ENCODE assay signal across 9 cellular contexts in the genomic region with DNA sequence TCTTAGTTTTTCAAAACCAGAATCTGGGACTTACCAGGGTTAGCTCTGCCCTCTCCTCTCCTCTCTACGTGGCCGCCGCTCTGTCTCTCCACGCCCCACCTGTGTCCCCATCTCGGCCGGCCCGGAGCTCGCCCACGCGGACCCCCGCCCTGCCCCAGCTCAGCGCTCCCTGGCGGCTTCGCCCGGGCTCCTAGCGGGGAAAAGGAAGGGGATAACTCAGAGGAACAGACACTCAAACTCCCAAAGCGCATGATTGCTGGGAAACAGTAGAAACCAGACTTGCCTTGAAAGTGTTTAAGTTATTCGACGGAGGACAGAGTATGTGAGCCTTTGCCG. TPM values are rescaled to one million over a fixed set of nuclear protein-coding genes. Genes with fewer than 3 reads are reported as not detected.
A peak's percentile ranks its signal among the peaks of the same experiment; 100 is the strongest.
DNase-seq lines count a peak whose midpoint lies in the region; ATAC-seq, FAIRE-seq and TF ChIP-seq lines count a peak whose summit lies in the region.
"Had no signal": no experiment of that assay in that cellular context is flagged by ENCODE, and none has a peak within 500 bp of the region (broad histone marks: within the 10 kb centered on the region; RNA-seq: fewer than 3 reads in every experiment).

No MANE protein-coding gene starts in this region.

- H3K4me3 Mint-ChIP-seq in T-helper 17 cell (peak overlapping the region; percentile 93), progenitor cell of endocrine pancreas (ENCODE audit: low read depth) (peak overlapping the region; percentile 34)

- H3K9me3 ChIP-seq in T-helper 17 cell (ENCODE audit: control insufficient read depth, low read length, poor library complexity, severe bottlenecking) (no peaks in the 10 kb centered on the region), H1 (ENCODE audit: insufficient read depth in 2 of 2, low read depth in 1 of 2, low read length in 1 of 2) (peaks cover 0 to 10% of the 10 kb centered on the region in 2 experiments; a peak in 1 of 4 replicates)

- no peak overlapping the region; the same call in 1 of the 2 replicates for H4K8ac ChIP-seq in H1 (ENCODE audit: extremely low read depth, insufficient read depth, low read length)

- peaks cover 88 to 100% (median 95%) of the 10 kb centered on the region in 4 experiments for H3K27me3 ChIP-seq in H1 (replicated peaks in 1 of 4; ENCODE audit: control insufficient read depth in 3 of 4, extremely low read depth in 1 of 4, insufficient read depth in 3 of 4, low read length in 3 of 4)

- no peak for TF ChIP-seq EP300 in H1 (IDR thresholded peaks at IDR 0.05; ENCODE audit: borderline replicate concordance in 1 of 2, low read depth in 2 of 2, low read length in 2 of 2)

- DNase-seq in ELF-1 (ENCODE audit: low read depth, low spot score) (peak; percentile 53), T-helper 17 cell (no peak), H1 (ENCODE audit: low read depth in 1 of 2, low spot score in 2 of 2) (peak in 1 of 2 experiments; percentile 65), progenitor cell of endocrine pancreas (ENCODE audit: low spot score, unreplicated experiment) (no peak), SIG-M5 treated with dmso at 0.1 percent for 504 hours (lab: John Stamatoyannopoulos, UW; ENCODE audit: unreplicated experiment) (no peak), hypothalamus (lab: John Stamatoyannopoulos, UW) (no peak), DMS53 (lab: John Stamatoyannopoulos, UW) (no peak)
- DNase-seq: DND-41 had no signal

- peaks cover 10% of the 10 kb centered on the region; the same call in 1 of the 2 replicates for H3K23me2 ChIP-seq in H1 (ENCODE audit: low read depth, low read length)

- H3K23ac ChIP-seq in H1 (ENCODE audit: insufficient read length): no peak overlapping the region

- peaks cover 0 to 41% (median 25%) of the 10 kb centered on the region in 4 experiments; a peak in 5 of 7 replicates for H3K4me1 ChIP-seq in H1 (replicated peaks in 1 of 4; ENCODE audit: control insufficient read depth in 3 of 4, insufficient read depth in 4 of 4, low read length in 3 of 4)

- H3K27me3 Mint-ChIP-seq in T-helper 17 cell (peaks cover 77% of the 10 kb centered on the region), progenitor cell of endocrine pancreas (peaks cover 84% of the 10 kb centered on the region)

- H3K27ac ChIP-seq in H1 (ENCODE audit: low read depth, low read length): no peak overlapping the region

- peak overlapping the region in 1 of 4 experiments; percentile 55; a peak in 5 of 8 replicates for H3K4me3 ChIP-seq in H1 (ENCODE audit: extremely low read depth in 1 of 4, insufficient read depth in 2 of 4, low read depth in 3 of 4, low read length in 4 of 4)

- no peak for TF ChIP-seq POLR2A in H1 (IDR thresholded peaks at IDR 0.05; ENCODE audit: control extremely low read depth in 1 of 2, low read depth in 2 of 2, low read length in 2 of 2)

- no peak overlapping the region for H4K5ac ChIP-seq in H1 (ENCODE audit: insufficient read length, low read depth, low read length)

- H3K36me3 ChIP-seq in H1 (ENCODE audit: control insufficient read depth in 2 of 4, insufficient read depth in 4 of 4, low read length in 3 of 4): peaks cover 0 to 26% (median 0%) of the 10 kb centered on the region in 4 experiments; a peak in 1 of 8 replicates

- peak overlapping the region; percentile 77 to 80 for H3K4me2 ChIP-seq in H1 (ENCODE audit: insufficient read depth in 1 of 2, low read depth in 2 of 2, low read length in 2 of 2)

- FAIRE-seq in H1 (lab: Jason Lieb, UNC): no peak

- H3K27ac Mint-ChIP-seq in T-helper 17 cell: peak overlapping the region; percentile 21
- peak overlapping the region; percentile 45 for H3K27ac Mint-ChIP-seq in progenitor cell of endocrine pancreas

- no peak for ATAC-seq in T-helper 17 cell
- no peak for ATAC-seq in HG03521 (IDR thresholded peaks at IDR 0.05; ENCODE audit: unreplicated experiment)

- no peak for TF ChIP-seq RAD21 in H1 (IDR thresholded peaks at IDR 0.05 in 1 of 2, conservative IDR thresholded peaks at IDR 0.05 in 1 of 2; ENCODE audit: low read depth in 2 of 2, low read length in 2 of 2)

- H3K4ac ChIP-seq in H1 (replicated peaks; ENCODE audit: insufficient read length, low read depth, low read length): no peak overlapping the region

- H3K9ac ChIP-seq in H1 (replicated peaks in 1 of 4; ENCODE audit: extremely low read depth in 1 of 4, low read depth in 3 of 4, low read length in 3 of 4): no peak overlapping the region

- H2BK15ac ChIP-seq in H1 (ENCODE audit: low read length): no peak overlapping the region

- H3K36me3 Mint-ChIP-seq in T-helper 17 cell (ENCODE audit: low read depth): peaks cover 16% of the 10 kb centered on the region
- H3K36me3 Mint-ChIP-seq in progenitor cell of endocrine pancreas (ENCODE audit: insufficient read depth): no peaks in the 10 kb centered on the region

- H3K56ac ChIP-seq in H1 (replicated peaks; ENCODE audit: insufficient read length, low read depth, low read length): no peak overlapping the region

- no peak overlapping the region for H2BK5ac ChIP-seq in H1 (ENCODE audit: low read depth, low read length)

- H4K20me1 ChIP-seq in H1 (replicated peaks in 1 of 2; ENCODE audit: control insufficient read depth in 1 of 2, insufficient read depth in 2 of 2, low read length in 2 of 2): peaks cover 15 to 31% of the 10 kb centered on the region in 2 experiments

- TF ChIP-seq CTCF in H1 (IDR thresholded peaks at IDR 0.05; ENCODE audit: control extremely low read depth in 1 of 3, insufficient read depth in 1 of 3, low read depth in 1 of 3, low read length in 3 of 3) (no peak), progenitor cell of endocrine pancreas (IDR thresholded peaks at IDR 0.05; ENCODE audit: unreplicated experiment) (no peak)

- POLR2A ChIA-PET in H1 (lab: Charles Lee; ENCODE audit: partially characterized antibody): interaction anchor here (0.6 to 1.2 kb wide), 2 partner anchors 10 to 30 kb away, joined by 3 to 5 read pairs; no protein-coding TSS in a partner anchor

- H3K4me1 Mint-ChIP-seq in T-helper 17 cell (peaks cover 39% of the 10 kb centered on the region), progenitor cell of endocrine pancreas (ENCODE audit: low read depth) (peaks cover 18% of the 10 kb centered on the region)

- H3K79me2 ChIP-seq in H1 (ENCODE audit: control insufficient read depth in 1 of 2, insufficient read depth in 2 of 2, low read length in 2 of 2): no peaks in the 10 kb centered on the region

- H3K14ac ChIP-seq in H1 (ENCODE audit: insufficient read length): no peak overlapping the region

- WGBS in H1 (ENCODE audit: extremely low coverage in 1 of 2, insufficient coverage in 1 of 2, insufficient read length in 1 of 2, insufficient replicate concordance in 2 of 2, low coverage in 1 of 2, low lambda C conversion rate in 2 of 2, missing lambda C conversion rate in 1 of 2), 2 experiments: 8% methylated on average over 20 of the region's 20 CpGs; no CpG with 5 or more reads in 1 of the 2 experiments

- no peak overlapping the region for H2AFZ ChIP-seq in H1 (ENCODE audit: low read length)

- no peak overlapping the region for H2AK5ac ChIP-seq in H1 (ENCODE audit: low read depth, low read length)

- H3K9me3 Mint-ChIP-seq in progenitor cell of endocrine pancreas (ENCODE audit: low read depth): no peaks in the 10 kb centered on the region

- no peaks in the 10 kb centered on the region for H3K79me1 ChIP-seq in H1 (ENCODE audit: low read depth, low read length)

- no peak overlapping the region for H2BK120ac ChIP-seq in H1 (replicated peaks; ENCODE audit: low read depth, low read length)

- H4K91ac ChIP-seq in H1 (replicated peaks; ENCODE audit: insufficient read length, low read length): no peak overlapping the region

- no peak overlapping the region; the same call in 1 of the 2 replicates for H2BK20ac ChIP-seq in H1 (ENCODE audit: low read length)

- H3K18ac ChIP-seq in H1 (ENCODE audit: extremely low read depth, low read length): no peak overlapping the region

- CTCF ChIA-PET in H1 (lab: Charles Lee; ENCODE audit: partially characterized antibody): interaction anchor here (1.2 to 1.7 kb wide), 4 partner anchors 11 to 156 kb away, joined by 3 to 5 read pairs (median 4); no protein-coding TSS in a partner anchor

- H2BK12ac ChIP-seq in H1 (ENCODE audit: low read depth, low read length): 0 out of 2 replicates have a peak overlapping the region, but pooled peaks have one; percentile 17

TF ChIP-seq in H1, 55 proteins besides CTCF, POLR2A, EP300 and RAD21 (continues in another document):
- TF ChIP-seq HDAC2 (IDR thresholded peaks at IDR 0.05; ENCODE audit: borderline replicate concordance in 1 of 2, low read depth in 2 of 2, low read length in 2 of 2) (no peak), TAF7 (optimal IDR thresholded peaks at IDR 0.05; ENCODE audit: borderline replicate concordance, low read depth, low read length) (no peak)

RNA-seq across cellular contexts. Expression of gene ISL2, which starts 5.4 kb away (rescaled TPM):
- total RNA-seq in T-helper 17 cell (not detected), progenitor cell of endocrine pancreas (0.36 and 0.38 TPM in 2 replicates)
- total RNA-seq in H1 (2021; fragmentation: NEBNext Ultra II Directional; extraction: Animal tissue kit (Norgen Biotek cat#: 25700)): 0.33 and 0.99 TPM in 2 replicates
- 0.32 and 0.82 TPM in 2 replicates for polyA plus RNA-seq in H1 (2011; rRNA removed)
- 0.78 TPM for polyA plus RNA-seq in H1 (2011; cell fraction: cytosol; rRNA removed)
- polyA plus RNA-seq in H1 (2011; cell fraction: nucleus; rRNA removed): 2.6 TPM
- polyA plus RNA-seq in H1 (2012, experiment 1 of 2): 0.29 to 0.43 TPM (median 0.29 TPM) in 3 of 4 replicates, not detected in the other
- polyA plus RNA-seq in H1 (2012, experiment 2 of 2): 0.17 TPM
- polyA plus RNA-seq in H1 (2013, experiment 1 of 2): 0.24 TPM
- polyA plus RNA-seq in H1 (2013, experiment 2 of 2): 0.42 TPM
- polyA minus RNA-seq in H1 (2011; rRNA and poly(A)+ RNA removed): 0.16 TPM in 1 of 2 replicates, not detected in the other
- not detected for polyA minus RNA-seq in H1 (2011; cell fraction: cytosol; rRNA and poly(A)+ RNA removed)
- polyA minus RNA-seq in H1 (2011; cell fraction: nucleus; rRNA and poly(A)+ RNA removed): not detected

RNA-seq across cellular contexts. Expression of gene ETFA, which starts 30.7 kb away (rescaled TPM):
- 10 to 100 TPM; 37.0 to 68.2 TPM for total RNA-seq in T-helper 17 cell
- total RNA-seq in H1 (2021; fragmentation: NEBNext Ultra II Directional; extraction: Animal tissue kit (Norgen Biotek cat#: 25700)): 90.0 TPM in 2 replicates
- polyA plus RNA-seq in H1 (2011; rRNA removed): 30.2 and 60.9 TPM in 2 replicates
- 87.9 TPM for polyA plus RNA-seq in H1 (2011; cell fraction: cytosol; rRNA removed)
- 30.6 TPM for polyA plus RNA-seq in H1 (2011; cell fraction: nucleus; rRNA removed)
- polyA plus RNA-seq in H1 (2012, experiment 1 of 2): 108 to 113 TPM (median 108 TPM) in 4 replicates
- 10.1 TPM for polyA plus RNA-seq in H1 (2012, experiment 2 of 2)
- polyA plus RNA-seq in H1 (2013, experiment 1 of 2): 41.8 TPM
- polyA plus RNA-seq in H1 (2013, experiment 2 of 2): 44.3 TPM
- polyA minus RNA-seq in H1 (2011; rRNA and poly(A)+ RNA removed): 66.7 and 106 TPM in 2 replicates
- polyA minus RNA-seq in H1 (2011; cell fraction: cytosol; rRNA and poly(A)+ RNA removed): 24.8 TPM
- 25.5 TPM for polyA minus RNA-seq in H1 (2011; cell fraction: nucleus; rRNA and poly(A)+ RNA removed)
- 105 and 107 TPM in 2 replicates for total RNA-seq in progenitor cell of endocrine pancreas
